ENCODE assay signal across 1 cellular context in genomic region chr4:184339398-184340193, GRCh38.
TF ChIP-seq lines count a peak whose summit lies in the region.
"Not testable (repeated sequence)": the region's sequence is repeated elsewhere in the genome, so short reads cannot be mapped to it uniquely, and the experiment has no call there.

No MANE protein-coding gene starts in this region.

TF ChIP-seq in K562, 482 proteins besides CTCF, POLR2A, EP300 and RAD21 (continued from another document and continues in another):
- TF ChIP-seq CUX1 (CRISPR knock-in tag; IDR thresholded peaks at IDR 0.05) (peak; percentile 98), OTX1 (CRISPR knock-in tag; IDR thresholded peaks at IDR 0.05) (0 out of 2 replicates have a peak, but pooled peaks have one; percentile 40), RFX1 (IDR thresholded peaks at IDR 0.05) (peak; percentile 91), SRF (CRISPR knock-in tag; IDR thresholded peaks at IDR 0.05) (peak; percentile 95 to 99), FOXO4 (CRISPR knock-in tag; IDR thresholded peaks at IDR 0.05) (peak; percentile 75; the same call in 1 of the 2 replicates), ZNF354B (CRISPR knock-in tag; IDR thresholded peaks at IDR 0.05) (peak; percentile 77; the same call in 1 of the 2 replicates), NFXL1 (CRISPR knock-in tag; IDR thresholded peaks at IDR 0.05) (peak; percentile 80; the same call in 1 of the 2 replicates), ZNF707 (CRISPR knock-in tag; conservative IDR thresholded peaks at IDR 0.05) (peak; percentile 58; the same call in 1 of the 2 replicates), ZNF696 (CRISPR knock-in tag; conservative IDR thresholded peaks at IDR 0.05) (0 out of 2 replicates have a peak, but pooled peaks have one; percentile 48), ZNF79 (CRISPR knock-in tag; IDR thresholded peaks at IDR 0.05; ENCODE audit: low read depth) (peak; percentile 61; the same call in 1 of the 2 replicates), ZNF197 (CRISPR knock-in tag; IDR thresholded peaks at IDR 0.05; ENCODE audit: low read depth) (peak; percentile 98), TSC22D4 (tag; IDR thresholded peaks at IDR 0.05) (0 out of 2 replicates have a peak, but pooled peaks have one; percentile 21), ZBTB9 (CRISPR knock-in tag; IDR thresholded peaks at IDR 0.05) (0 out of 2 replicates have a peak, but pooled peaks have one; percentile 39), NUFIP1 (IDR thresholded peaks at IDR 0.05; ENCODE audit: partially characterized antibody) (peak; percentile 83), ZNF584 (CRISPR knock-in tag; IDR thresholded peaks at IDR 0.05; ENCODE audit: low read depth) (peak; percentile 97), ZNF766 (CRISPR knock-in tag; conservative IDR thresholded peaks at IDR 0.05) (peak; percentile 98), ARID3B (CRISPR knock-in tag; IDR thresholded peaks at IDR 0.05; ENCODE audit: borderline replicate concordance) (peak; percentile 28; the same call in 1 of the 2 replicates), GATAD2A (IDR thresholded peaks at IDR 0.05) (peak; percentile 54; the same call in 1 of the 2 replicates), ID3 (CRISPR knock-in tag; IDR thresholded peaks at IDR 0.05) (peak; percentile 90), ID3 (tag; IDR thresholded peaks at IDR 0.05) (peak; percentile 99), NR4A1 (tag; IDR thresholded peaks at IDR 0.05) (peak; percentile 99), ZNF311 (CRISPR knock-in tag; IDR thresholded peaks at IDR 0.05) (peak; percentile 84), THRB (CRISPR knock-in tag; conservative IDR thresholded peaks at IDR 0.05) (peak; percentile 97), KLF13 (tag; IDR thresholded peaks at IDR 0.05; ENCODE audit: borderline replicate concordance, low read depth) (peak; percentile 96), ZNF395 (CRISPR knock-in tag; IDR thresholded peaks at IDR 0.05) (peak; percentile 99), SMAD3 (CRISPR knock-in tag; conservative IDR thresholded peaks at IDR 0.05) (peak; percentile 96), ZNF592 (IDR thresholded peaks at IDR 0.05) (peak; percentile 99), JUND (tag; IDR thresholded peaks at IDR 0.05; ENCODE audit: borderline replicate concordance, low read depth, low read length) (peak; percentile 65; the same call in 2 of the 3 replicates), ATF4 (CRISPR knock-in tag; IDR thresholded peaks at IDR 0.05) (peak; percentile 44; the same call in 1 of the 2 replicates), FOSL1 (tag; conservative IDR thresholded peaks at IDR 0.05) (peak; percentile 55), TEAD2 (tag; IDR thresholded peaks at IDR 0.05) (peak; percentile 89), SIX5 (IDR thresholded peaks at IDR 0.05; ENCODE audit: borderline replicate concordance in 1 of 2, insufficient read depth in 1 of 2, low read depth in 1 of 2, low read length in 2 of 2) (peak in 1 of 2 experiments; percentile 46; a peak in 1 of 4 replicates), DDX20 (tag; IDR thresholded peaks at IDR 0.05; ENCODE audit: low read depth) (peak; percentile 98), RHOXF2B (CRISPR knock-in tag; conservative IDR thresholded peaks at IDR 0.05) (peak; percentile 88; the same call in 1 of the 2 replicates), IRF9 (tag; IDR thresholded peaks at IDR 0.05) (peak; percentile 99), ZNF76 (CRISPR knock-in tag; IDR thresholded peaks at IDR 0.05; ENCODE audit: borderline replicate concordance) (peak; percentile 25; the same call in 1 of the 2 replicates), CGGBP1 (CRISPR knock-in tag; IDR thresholded peaks at IDR 0.05) (0 out of 2 replicates have a peak, but pooled peaks have one; percentile 4), BHLHE40 (IDR thresholded peaks at IDR 0.05; ENCODE audit: low read length) (0 out of 2 replicates have a peak, but pooled peaks have one; percentile 9)
- not testable (repeated sequence) for TF ChIP-seq NR4A1 (CRISPR knock-in tag; IDR thresholded peaks at IDR 0.05); JUND (IDR thresholded peaks at IDR 0.05; ENCODE audit: borderline replicate concordance, low read depth, low read length)
